Comparison of ENCODE assay signal across 1 cellular context in genomic region chr2:232556426-232556825, GRCh38.
TF ChIP-seq lines count a peak whose summit lies in the region.

No MANE protein-coding gene starts in this region.

TF ChIP-seq in HEK293T, 16 proteins besides CTCF, POLR2A, EP300 and RAD21:
- TF ChIP-seq L3MBTL2 (conservative IDR thresholded peaks at IDR 0.05) (no peak), HDGF (IDR thresholded peaks at IDR 0.05; ENCODE audit: borderline replicate concordance) (no peak), NFRKB (IDR thresholded peaks at IDR 0.05) (no peak), ELF4 (IDR thresholded peaks at IDR 0.05) (no peak), LEF1 (IDR thresholded peaks at IDR 0.05; ENCODE audit: borderline replicate concordance) (no peak), FOXA1 (IDR thresholded peaks at IDR 0.05) (no peak), ARNT (IDR thresholded peaks at IDR 0.05) (no peak), CTBP1 (IDR thresholded peaks at IDR 0.05; ENCODE audit: borderline replicate concordance) (no peak), PKNOX1 (IDR thresholded peaks at IDR 0.05) (no peak), FOXM1 (IDR thresholded peaks at IDR 0.05; ENCODE audit: borderline replicate concordance) (no peak), SP1 (IDR thresholded peaks at IDR 0.05) (no peak), ZNF384 (IDR thresholded peaks at IDR 0.05) (no peak), SUZ12 (IDR thresholded peaks at IDR 0.05) (no peak)
